Comparison of ENCODE assay signal across 8 cellular contexts in the genomic region with DNA sequence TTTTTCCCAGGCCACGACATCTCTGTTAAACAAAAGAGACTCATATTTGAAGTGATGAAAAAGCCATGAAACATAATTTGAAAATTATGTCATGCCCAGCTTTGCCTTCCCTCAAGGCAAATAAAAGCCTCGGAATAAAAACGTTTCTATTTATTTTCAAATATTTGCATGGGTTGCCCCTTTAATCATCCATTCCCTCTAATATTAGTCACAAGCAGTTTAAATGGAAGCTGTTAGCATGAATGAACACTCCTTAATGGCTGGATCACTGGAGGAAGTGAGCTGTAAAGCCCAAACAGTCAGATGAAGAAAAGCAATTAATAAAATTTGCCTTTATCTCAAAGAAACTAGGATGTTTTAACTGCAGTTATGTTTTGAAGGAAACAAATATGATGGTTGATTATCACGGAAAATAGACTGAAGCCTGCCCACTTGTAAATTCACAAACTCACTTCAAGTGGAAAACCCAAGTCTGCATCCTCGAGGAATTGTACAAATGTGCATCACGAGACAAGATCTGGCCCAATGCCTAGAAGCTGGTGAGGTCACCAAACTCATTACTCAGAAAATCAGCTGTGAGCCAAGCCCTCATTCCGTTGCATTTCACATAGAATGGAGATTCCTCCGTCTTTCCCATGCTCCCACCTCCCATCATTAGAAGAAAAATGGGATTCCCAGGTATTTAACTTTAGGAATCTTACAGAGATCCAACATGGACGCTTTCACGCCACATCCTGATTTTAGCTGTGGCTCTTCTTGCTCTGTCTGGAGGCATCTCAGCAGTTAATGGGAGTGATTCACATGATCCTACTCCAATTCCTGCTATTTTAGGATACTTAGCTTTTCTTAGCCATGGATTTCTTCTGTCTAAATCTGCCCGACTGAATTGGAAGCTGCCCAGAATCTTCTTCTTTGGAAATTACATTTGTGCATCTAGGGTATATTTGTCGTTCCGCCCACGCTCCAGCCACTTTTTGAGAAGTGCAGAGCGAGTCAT.
A peak's percentile ranks its signal among the peaks of the same experiment; 100 is the strongest.
DNase-seq lines count a peak whose midpoint lies in the region; ATAC-seq and TF ChIP-seq lines count a peak whose summit lies in the region.

No MANE protein-coding gene starts in this region.

- DNase-seq in EH (ENCODE audit: low read depth) (peak; percentile 97), foreskin melanocyte (peak; percentile 97), pulmonary artery endothelial cell (ENCODE audit: low read depth, low spot score) (peak; percentile 81), NCI-H526 treated with DMSO at 0.1 percent for 48 hours (lab: John Stamatoyannopoulos, UW) (no peak), NCI-H345 (lab: John Stamatoyannopoulos, UW) (no peak), RPMI8226 (no peak)

- ATAC-seq in SK-N-SH treated with all-trans-retinoic acid at 6 μM for 48 hours (peak; percentile 87), GM19452 (IDR thresholded peaks at IDR 0.05; ENCODE audit: unreplicated experiment) (no peak)

TF ChIP-seq in SK-N-SH treated with all-trans-retinoic acid at 6 μM for 48 hours, 23 proteins besides CTCF, POLR2A, EP300 and RAD21:
- TF ChIP-seq ZNF70 (CRISPR knock-in tag; IDR thresholded peaks at IDR 0.05) (no peak), CREB5 (CRISPR knock-in tag; IDR thresholded peaks at IDR 0.05; ENCODE audit: low read depth) (0 out of 2 replicates have a peak, but pooled peaks have one; percentile 20), TSHZ2 (CRISPR knock-in tag; IDR thresholded peaks at IDR 0.05) (no peak), ISL1 (CRISPR knock-in tag; IDR thresholded peaks at IDR 0.05) (peak; percentile 44; the same call in 1 of the 2 replicates)

Comparison
In these comparisons a context has a peak if more than half of its experiments do, and no peak if none do; other contexts are left out.
1. DNase-seq: peak in EH (single experiment), foreskin melanocyte (single experiment) and pulmonary artery endothelial cell (single experiment); none in NCI-H526 treated with DMSO at 0.1 percent for 48 hours (single experiment), NCI-H345 (single experiment) and RPMI8226 (single experiment).